In genomic region chr10:78892383-78893191, GRCh38 we compare ENCODE assay signal across 12 cellular contexts.
DNase-seq lines count a peak whose midpoint lies in the region; ATAC-seq and TF ChIP-seq lines count a peak whose summit lies in the region.
"Had no signal": no experiment of that assay in that cellular context is flagged by ENCODE, and none has a peak within 500 bp of the region (broad histone marks: within the 10 kb centered on the region; RNA-seq: fewer than 3 reads in every experiment).

No MANE protein-coding gene starts in this region.

- no peak overlapping the region for H3K27ac Mint-ChIP-seq in activated T-helper 17 cell treated with anti-CD3 and anti-CD28 coated beads, Interleukin-2, amount 50 U/mL, for 72 hours
- H3K27ac Mint-ChIP-seq: activated T-helper 2 cell treated with anti-CD3 and anti-CD28 coated beads, Interferon-gamma antibody, Interleukin-2, Interleukin-4, amounts not matched to agents 10 μg/mL and 5 μg/mL and 100 μg/mL, durations not matched to agents 14 hours and 24 hours and 36 hours; dendritic cell treated with granulocyte-macrophage colony-stimulating factor and Interleukin-4, amounts not matched to agents 40 ng/mL and 50 ng/mL, for 4 days; T-helper 1 cell treated with Interleukin-12 subunit alpha and Interleukin-12 subunit beta and Interleukin-4 antibody, amounts not matched to agents 30 μg/mL and 1 μg/mL, for 36 hours had no signal

- TF ChIP-seq POLR2A in ovary (IDR thresholded peaks at IDR 0.05): no peak

- no peak for TF ChIP-seq CTCF in lung (IDR thresholded peaks at IDR 0.05; ENCODE audit: control extremely low read depth, extremely low read depth)
- no peak for TF ChIP-seq CTCF in ovary (IDR thresholded peaks at IDR 0.05)

- peak; percentile 31 for DNase-seq in NCI-H1436 (lab: John Stamatoyannopoulos, UW)
- no peak for DNase-seq in NCI-H1436 treated with DMSO at 0.1 percent for 48 hours (lab: John Stamatoyannopoulos, UW)
- peak; percentile 18 for DNase-seq in GDM1 (lab: John Stamatoyannopoulos, UW)
- peak; percentile 44 for DNase-seq in NCI-H69 (lab: John Stamatoyannopoulos, UW)
- DNase-seq in lung (ENCODE audit: low spot score): peak; percentile 19
- DNase-seq in ovary: no peak
- DNase-seq: activated CD4-positive, alpha-beta T cell treated with anti-CD3 and anti-CD28 coated beads for 48 hours had no signal

- intact Hi-C loops in ovary (cut with DNase I): no loop called here

- no peaks in the 10 kb centered on the region for H3K36me3 Mint-ChIP-seq in activated T-helper 17 cell treated with anti-CD3 and anti-CD28 coated beads, Interleukin-2, amount 50 U/mL, for 72 hours (ENCODE audit: low read depth)

- H3K27ac ChIP-seq in lung (ENCODE audit: low read depth in 1 of 2, low read length in 1 of 2) (no peak overlapping the region), ovary (no peak overlapping the region)

- H3K4me3 ChIP-seq in lung (no peak overlapping the region), ovary (no peak overlapping the region)

- WGBS in lung, 2 donors: 63 to 72% methylated on average over 7 of the region's 7 CpGs
- WGBS in ovary, 3 donors: 79 to 80% (median 80%) methylated on average over 7 of the region's 7 CpGs

- H3K27me3 Mint-ChIP-seq in activated T-helper 17 cell treated with anti-CD3 and anti-CD28 coated beads, Interleukin-2, amount 50 U/mL, for 72 hours: peaks cover 12% of the 10 kb centered on the region

- H3K4me1 Mint-ChIP-seq in activated T-helper 17 cell treated with anti-CD3 and anti-CD28 coated beads, Interleukin-2, amount 50 U/mL, for 72 hours: no peaks in the 10 kb centered on the region

- no peak for TF ChIP-seq EP300 in ovary (IDR thresholded peaks at IDR 0.05)

- H3K4me1 ChIP-seq in lung (ENCODE audit: control insufficient read depth in 2 of 2, insufficient read depth in 2 of 2, low read length in 2 of 2) (peaks cover 0 to 6% of the 10 kb centered on the region in 2 donors), ovary (ENCODE audit: insufficient read depth) (no peaks in the 10 kb centered on the region)

- no peaks in the 10 kb centered on the region for H3K36me3 ChIP-seq in lung (ENCODE audit: control insufficient read depth in 2 of 2, insufficient read depth in 2 of 2, low read length in 2 of 2)
- H3K36me3 ChIP-seq in ovary: no peaks in the 10 kb centered on the region

- ATAC-seq in lung (ENCODE audit: insufficient read depth, low FRiP score): no peak
- ATAC-seq in activated T-helper 17 cell treated with anti-CD3 and anti-CD28 coated beads, Interleukin-2, amount 50 U/mL, for 72 hours (replicated peaks): no peak
- ATAC-seq in GM18519 (IDR thresholded peaks at IDR 0.05; ENCODE audit: low FRiP score, unreplicated experiment): no peak

- H3K9me3 ChIP-seq in lung (ENCODE audit: control insufficient read depth in 2 of 2, insufficient read depth in 1 of 2, low read length in 1 of 2): no peaks in the 10 kb centered on the region
- no peaks in the 10 kb centered on the region for H3K9me3 ChIP-seq in ovary

- no peaks in the 10 kb centered on the region for H3K27me3 ChIP-seq in lung (ENCODE audit: control insufficient read depth, insufficient read depth)
- no peaks in the 10 kb centered on the region for H3K27me3 ChIP-seq in ovary

- no peaks in the 10 kb centered on the region for H3K9me3 Mint-ChIP-seq in activated T-helper 17 cell treated with anti-CD3 and anti-CD28 coated beads, Interleukin-2, amount 50 U/mL, for 72 hours
- H3K9me3 Mint-ChIP-seq: activated T-helper 2 cell treated with anti-CD3 and anti-CD28 coated beads, Interferon-gamma antibody, Interleukin-2, Interleukin-4, amounts not matched to agents 10 μg/mL and 5 μg/mL and 100 μg/mL, durations not matched to agents 14 hours and 24 hours and 36 hours; dendritic cell treated with granulocyte-macrophage colony-stimulating factor and Interleukin-4, amounts not matched to agents 40 ng/mL and 50 ng/mL, for 4 days; T-helper 1 cell treated with Interleukin-12 subunit alpha and Interleukin-12 subunit beta and Interleukin-4 antibody, amounts not matched to agents 30 μg/mL and 1 μg/mL, for 36 hours had no signal

- H3K4me3 Mint-ChIP-seq in activated T-helper 17 cell treated with anti-CD3 and anti-CD28 coated beads, Interleukin-2, amount 50 U/mL, for 72 hours: no peak overlapping the region
- H3K4me3 Mint-ChIP-seq: dendritic cell treated with granulocyte-macrophage colony-stimulating factor and Interleukin-4, amounts not matched to agents 40 ng/mL and 50 ng/mL, for 4 days; T-helper 1 cell treated with Interleukin-12 subunit alpha and Interleukin-12 subunit beta and Interleukin-4 antibody, amounts not matched to agents 30 μg/mL and 1 μg/mL, for 36 hours had no signal

Comparison
In these comparisons a context has a peak if more than half of its experiments do, and no peak if none do; other contexts are left out.
1. DNase-seq: peak in NCI-H1436 (single experiment), GDM1 (single experiment), NCI-H69 (single experiment) and lung (single experiment); none in NCI-H1436 treated with DMSO at 0.1 percent for 48 hours (single experiment) and ovary (0 of 5).